In genomic region chr3:101676765-101677435, GRCh38 we compare ENCODE assay signal across 8 cellular contexts. TPM values are rescaled to one million over a fixed set of nuclear protein-coding genes. Genes with fewer than 3 reads are reported as not detected.
DNase-seq lines count a peak whose midpoint lies in the region; ATAC-seq and TF ChIP-seq lines count a peak whose summit lies in the region.

A gene with protein sequence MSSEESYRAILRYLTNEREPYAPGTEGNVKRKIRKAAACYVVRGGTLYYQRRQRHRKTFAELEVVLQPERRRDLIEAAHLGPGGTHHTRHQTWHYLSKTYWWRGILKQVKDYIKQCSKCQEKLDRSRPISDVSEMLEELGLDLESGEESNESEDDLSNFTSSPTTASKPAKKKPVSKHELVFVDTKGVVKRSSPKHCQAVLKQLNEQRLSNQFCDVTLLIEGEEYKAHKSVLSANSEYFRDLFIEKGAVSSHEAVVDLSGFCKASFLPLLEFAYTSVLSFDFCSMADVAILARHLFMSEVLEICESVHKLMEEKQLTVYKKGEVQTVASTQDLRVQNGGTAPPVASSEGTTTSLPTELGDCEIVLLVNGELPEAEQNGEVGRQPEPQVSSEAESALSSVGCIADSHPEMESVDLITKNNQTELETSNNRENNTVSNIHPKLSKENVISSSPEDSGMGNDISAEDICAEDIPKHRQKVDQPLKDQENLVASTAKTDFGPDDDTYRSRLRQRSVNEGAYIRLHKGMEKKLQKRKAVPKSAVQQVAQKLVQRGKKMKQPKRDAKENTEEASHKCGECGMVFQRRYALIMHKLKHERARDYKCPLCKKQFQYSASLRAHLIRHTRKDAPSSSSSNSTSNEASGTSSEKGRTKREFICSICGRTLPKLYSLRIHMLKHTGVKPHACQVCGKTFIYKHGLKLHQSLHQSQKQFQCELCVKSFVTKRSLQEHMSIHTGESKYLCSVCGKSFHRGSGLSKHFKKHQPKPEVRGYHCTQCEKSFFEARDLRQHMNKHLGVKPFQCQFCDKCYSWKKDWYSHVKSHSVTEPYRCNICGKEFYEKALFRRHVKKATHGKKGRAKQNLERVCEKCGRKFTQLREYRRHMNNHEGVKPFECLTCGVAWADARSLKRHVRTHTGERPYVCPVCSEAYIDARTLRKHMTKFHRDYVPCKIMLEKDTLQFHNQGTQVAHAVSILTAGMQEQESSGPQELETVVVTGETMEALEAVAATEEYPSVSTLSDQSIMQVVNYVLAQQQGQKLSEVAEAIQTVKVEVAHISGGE (minus strand): TSS chr3:101677132. CDS start chr3:101676914, 218 bp downstream.

- peaks cover 36% of the 10 kb centered on the region for H3K4me1 Mint-ChIP-seq in CD14-positive monocyte
- H3K4me1 Mint-ChIP-seq in stimulated activated effector memory CD8-positive, alpha-beta T cell treated with anti-CD3 and anti-CD28 coated beads, Interleukin-12 subunit alpha, Interleukin-12 subunit beta, amount 100 ng/mL, for 72 hours, result peaks cover 45% of the 10 kb centered on the region

- H3K27ac Mint-ChIP-seq in CD14-positive monocyte, result peak within 1 kb of the TSS; percentile 94 to 99 (median 97)
- H3K27ac Mint-ChIP-seq in stimulated activated effector memory CD8-positive, alpha-beta T cell treated with anti-CD3 and anti-CD28 coated beads, Interleukin-12 subunit alpha, Interleukin-12 subunit beta, amount 100 ng/mL, for 72 hours, result peak within 1 kb of the TSS; percentile 91

- peak; percentile 65 for ATAC-seq in GM21360 (IDR thresholded peaks at IDR 0.05; ENCODE audit: unreplicated experiment)
- peak; percentile 80 for ATAC-seq in stimulated activated effector memory CD8-positive, alpha-beta T cell treated with anti-CD3 and anti-CD28 coated beads, Interleukin-12 subunit alpha, Interleukin-12 subunit beta, amount 100 ng/mL, for 72 hours

- H3K9me3 Mint-ChIP-seq in CD14-positive monocyte, result no peaks in the 10 kb centered on the region
- H3K9me3 Mint-ChIP-seq in stimulated activated effector memory CD8-positive, alpha-beta T cell treated with anti-CD3 and anti-CD28 coated beads, Interleukin-12 subunit alpha, Interleukin-12 subunit beta, amount 100 ng/mL, for 72 hours, result no peaks in the 10 kb centered on the region

- peaks cover 24 to 37% of the 10 kb centered on the region in 2 donors for H3K36me3 Mint-ChIP-seq in CD14-positive monocyte
- H3K36me3 Mint-ChIP-seq in stimulated activated effector memory CD8-positive, alpha-beta T cell treated with anti-CD3 and anti-CD28 coated beads, Interleukin-12 subunit alpha, Interleukin-12 subunit beta, amount 100 ng/mL, for 72 hours, result peaks cover 72% of the 10 kb centered on the region

- H3K27ac ChIP-seq in HUES48 (ENCODE audit: low read depth, low read length) (peak within 1 kb of the TSS; percentile 97), epithelial cell of prostate (peak within 1 kb of the TSS; percentile 90), muscle layer of duodenum (ENCODE audit: low read length) (peak within 1 kb of the TSS; percentile 92)

- peaks cover 0 to 2% (median 0%) of the 10 kb centered on the region in 3 donors for H3K27me3 Mint-ChIP-seq in CD14-positive monocyte (ENCODE audit: low read depth in 3 of 3)

- peak; percentile 39 for TF ChIP-seq CTCF in CD14-positive monocyte (IDR thresholded peaks at IDR 0.05)

- H3K27me3 ChIP-seq in HUES48 (ENCODE audit: control insufficient read depth, insufficient read depth, low read length), result no peaks in the 10 kb centered on the region
- no peaks in the 10 kb centered on the region for H3K27me3 ChIP-seq in muscle layer of duodenum (ENCODE audit: low read depth, low read length)

- H3K4me3 Mint-ChIP-seq in CD14-positive monocyte, result peak within 1 kb of the TSS; percentile 90 to 93
- peak within 1 kb of the TSS; percentile 94 for H3K4me3 Mint-ChIP-seq in stimulated activated effector memory CD8-positive, alpha-beta T cell treated with anti-CD3 and anti-CD28 coated beads, Interleukin-12 subunit alpha, Interleukin-12 subunit beta, amount 100 ng/mL, for 72 hours

- intact Hi-C loops in CD14-positive monocyte (cut with micrococcal nuclease), result no loop called here

- DNase-seq in CD14-positive monocyte (ENCODE audit: low spot score) (peak; percentile 100), epithelial cell of prostate (ENCODE audit: low read depth, low spot score) (peak; percentile 99), SKM-1 treated with dmso at 0.1 percent for 144 hours (lab: John Stamatoyannopoulos, UW; ENCODE audit: unreplicated experiment) (no peak)
- DNase-seq in activated CD8-positive, alpha-beta memory T cell treated with anti-CD3 and anti-CD28 coated beads for 4 hours (ENCODE audit: low read depth in 2 of 2), result peak; percentile 99 to 100
- DNase-seq in stimulated activated effector memory CD8-positive, alpha-beta T cell treated with anti-CD3 and anti-CD28 coated beads, Interleukin-12 subunit alpha, Interleukin-12 subunit beta, amount 100 ng/mL, for 72 hours (ENCODE audit: low spot score in 2 of 2), result peak; percentile 96 to 100

- peaks cover 23% of the 10 kb centered on the region for H3K36me3 ChIP-seq in HUES48 (ENCODE audit: control insufficient read depth, insufficient read depth, low read length)
- H3K36me3 ChIP-seq in muscle layer of duodenum (ENCODE audit: control insufficient read depth in 1 of 2, insufficient read depth in 2 of 2, low read length in 2 of 2), result peaks cover 20 to 27% of the 10 kb centered on the region in 2 donors

- H3K9me3 ChIP-seq in HUES48 (ENCODE audit: control insufficient read depth, insufficient read depth, low read length) (no peaks in the 10 kb centered on the region), muscle layer of duodenum (ENCODE audit: control insufficient read depth in 1 of 2, low read length in 2 of 2) (no peaks in the 10 kb centered on the region)

- H3K9ac ChIP-seq in HUES48 (ENCODE audit: low read depth, low read length), result peak within 1 kb of the TSS; percentile 82

- H3K4me3 ChIP-seq in HUES48 (ENCODE audit: low read depth, low read length) (peak within 1 kb of the TSS; percentile 88), muscle layer of duodenum (ENCODE audit: low read depth in 1 of 2, low read length in 2 of 2) (peak within 1 kb of the TSS; percentile 71 to 100)

- peaks cover 4% of the 10 kb centered on the region for H3K4me1 ChIP-seq in HUES48 (ENCODE audit: control insufficient read depth, insufficient read depth, low read length)
- peaks cover 9 to 23% of the 10 kb centered on the region in 2 donors for H3K4me1 ChIP-seq in muscle layer of duodenum (ENCODE audit: control insufficient read depth in 1 of 2, insufficient read depth in 2 of 2, low read length in 2 of 2)

RNA-seq across cellular contexts. Expression of the gene that starts here (rescaled TPM):
- polyA plus RNA-seq in CD14-positive monocyte, result 1 to 10 TPM; 5.1 to 6.8 TPM
